Comparison of ENCODE assay signal across 14 cellular contexts in the genomic region with DNA sequence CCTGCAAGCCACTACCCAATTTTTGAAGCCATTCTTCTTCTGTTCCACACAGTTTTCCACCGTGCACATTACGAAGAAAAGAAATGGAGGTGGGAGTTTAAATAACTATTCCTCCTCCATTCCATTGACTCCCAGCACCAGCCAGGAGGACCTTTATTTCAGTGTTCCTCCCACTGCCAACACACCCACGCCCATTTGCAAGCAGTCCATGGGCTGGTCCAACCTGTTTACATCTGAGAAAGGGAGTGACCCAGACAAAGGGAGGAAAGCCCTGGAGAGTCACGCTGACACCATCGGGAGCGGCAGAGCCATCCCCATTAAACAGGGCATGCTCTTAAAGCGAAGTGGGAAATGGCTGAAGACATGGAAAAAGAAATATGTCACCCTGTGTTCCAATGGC. TPM values are rescaled to one million over a fixed set of nuclear protein-coding genes. Genes with fewer than 3 reads are reported as not detected.
"Had no signal": no experiment of that assay in that cellular context is flagged by ENCODE, and none has a peak within 500 bp of the region (broad histone marks: within the 10 kb centered on the region; RNA-seq: fewer than 3 reads in every experiment).

No MANE protein-coding gene starts in this region.

RNA-seq across cellular contexts. Expression of gene FAM25A, which starts 11.8 kb away (rescaled TPM):
- total RNA-seq: activated B cell treated with CpG ODN at 0.5 μM for 24 hours; activated CD4-positive, alpha-beta memory T cell treated with anti-CD3 and anti-CD28 coated beads for 36 hours; activated naive CD4-positive, alpha-beta T cell treated with anti-CD3 and anti-CD28 coated beads for 36 hours; activated naive CD4-positive, alpha-beta T cell treated with anti-CD3 and anti-CD28 coated beads, Interleukin-2, amount 50 U/mL, for 72 hours; activated T-cell treated with anti-CD3 and anti-CD28 coated beads, Interleukin-2, amount 50 U/mL, for 4 hours; activated T-helper 1 cell treated with anti-CD3 and anti-CD28 coated beads, Interleukin-12 subunit alpha, Interleukin-12 subunit beta, Interleukin-2, Interleukin-4 antibody, amounts not matched to agents 30 ng/mL and 10 ng/mL and 1 ng/mL, durations not matched to agents 14 hours and 24 hours and 36 hours; astrocyte; body of pancreas; breast epithelium; M059J; RPMI7951; SK-MEL-5; T-cell; T-helper 17 cell had no signal

RNA-seq across cellular contexts. Expression of gene ADIRF, which starts 40.0 kb away (rescaled TPM):
- total RNA-seq: activated CD4-positive, alpha-beta memory T cell treated with anti-CD3 and anti-CD28 coated beads for 36 hours; activated naive CD4-positive, alpha-beta T cell treated with anti-CD3 and anti-CD28 coated beads for 36 hours; activated naive CD4-positive, alpha-beta T cell treated with anti-CD3 and anti-CD28 coated beads, Interleukin-2, amount 50 U/mL, for 72 hours; activated T-helper 1 cell treated with anti-CD3 and anti-CD28 coated beads, Interleukin-12 subunit alpha, Interleukin-12 subunit beta, Interleukin-2, Interleukin-4 antibody, amounts not matched to agents 30 ng/mL and 10 ng/mL and 1 ng/mL, durations not matched to agents 14 hours and 24 hours and 36 hours; astrocyte; SK-MEL-5 had no signal

RNA-seq across cellular contexts. Expression of gene SNCG, which starts 49.9 kb away (rescaled TPM):
- total RNA-seq: activated B cell treated with CpG ODN at 0.5 μM for 24 hours; activated CD4-positive, alpha-beta memory T cell treated with anti-CD3 and anti-CD28 coated beads for 36 hours; SK-MEL-5; T-helper 17 cell had no signal

RNA-seq across cellular contexts. Expression of gene MMRN2, which starts 50.9 kb away (rescaled TPM):
- total RNA-seq: activated CD4-positive, alpha-beta memory T cell treated with anti-CD3 and anti-CD28 coated beads for 36 hours; activated naive CD4-positive, alpha-beta T cell treated with anti-CD3 and anti-CD28 coated beads for 36 hours; activated naive CD4-positive, alpha-beta T cell treated with anti-CD3 and anti-CD28 coated beads, Interleukin-2, amount 50 U/mL, for 72 hours; activated T-helper 1 cell treated with anti-CD3 and anti-CD28 coated beads, Interleukin-12 subunit alpha, Interleukin-12 subunit beta, Interleukin-2, Interleukin-4 antibody, amounts not matched to agents 30 ng/mL and 10 ng/mL and 1 ng/mL, durations not matched to agents 14 hours and 24 hours and 36 hours had no signal
